In genomic region chr2:86533589-86533988, GRCh38 we compare ENCODE assay signal across 21 cellular contexts. TPM values are rescaled to one million over a fixed set of nuclear protein-coding genes. Genes with fewer than 3 reads are reported as not detected.
DNase-seq lines count a peak whose midpoint lies in the region; ATAC-seq, FAIRE-seq and TF ChIP-seq lines count a peak whose summit lies in the region.
"Had no signal": no experiment of that assay in that cellular context is flagged by ENCODE, and none has a peak within 500 bp of the region (broad histone marks: within the 10 kb centered on the region; RNA-seq: fewer than 3 reads in every experiment).

No MANE protein-coding gene starts in this region.

- H3K9me2 ChIP-seq in OCI-LY7 (ENCODE audit: insufficient read depth, low read length) = no peaks in the 10 kb centered on the region

- CTCF ChIA-PET in activated CD4-positive, alpha-beta T cell treated with anti-CD3 and anti-CD28 coated beads, Interleukin-2, amount 10 ng/mL, durations not matched to agents 7 days and 5 days (lab: Charles Lee) = no interaction called here
- CTCF ChIA-PET in A549 (lab: Yijun Ruan, JAX) = no interaction called here
- CTCF ChIA-PET in naive thymus-derived CD4-positive, alpha-beta T cell (lab: Charles Lee) = no interaction called here
- CTCF ChIA-PET in OCI-LY7 (lab: Charles Lee; ENCODE audit: unreplicated experiment) = no interaction called here

- no peaks in the 10 kb centered on the region for H3K79me2 ChIP-seq in OCI-LY7 (ENCODE audit: insufficient read depth, low read depth, low read length)

- H3K9me3 ChIP-seq in A549 (peaks cover 30% of the 10 kb centered on the region), OCI-LY7 (ENCODE audit: low read length) (no peaks in the 10 kb centered on the region)
- no peaks in the 10 kb centered on the region for H3K9me3 ChIP-seq in naive thymus-derived CD4-positive, alpha-beta T cell (ENCODE audit: control insufficient read depth in 2 of 3, low read length in 3 of 3)

- H3K4me3 ChIP-seq in A549 (no peak overlapping the region), OCI-LY7 (ENCODE audit: low read depth, low read length, poor library complexity, severe bottlenecking) (no peak overlapping the region)
- H3K4me3 ChIP-seq in naive thymus-derived CD4-positive, alpha-beta T cell (ENCODE audit: low read length) = no peak overlapping the region
- H3K4me3 ChIP-seq: BLaER1 treated with 17β-estradiol and CSF1 and Interleukin-3, amounts not matched to agents 10 nM and 100 nM had no signal

- H4K20me1 ChIP-seq in OCI-LY7 (ENCODE audit: insufficient read depth, low read length) = no peaks in the 10 kb centered on the region
- H4K20me1 ChIP-seq: BLaER1 treated with 17β-estradiol and CSF1 and Interleukin-3, amounts not matched to agents 10 nM and 100 nM had no signal

- FAIRE-seq in A549 (lab: Jason Lieb, UNC) = no peak
- FAIRE-seq: D721Med, G401.6, GM12891 had no signal

- TF ChIP-seq EP300 in A549 (IDR thresholded peaks at IDR 0.05) = no peak

- POLR2A ChIA-PET in activated CD4-positive, alpha-beta T cell treated with anti-CD3 and anti-CD28 coated beads, Interleukin-2, amount 10 ng/mL, durations not matched to agents 7 days and 5 days (lab: Charles Lee) = no interaction called here
- POLR2A ChIA-PET in A549 (lab: Yijun Ruan, JAX) = no interaction called here
- POLR2A ChIA-PET in naive thymus-derived CD4-positive, alpha-beta T cell (lab: Charles Lee) = interaction anchor here (1.4 kb wide), 1 partner anchor 92 kb away, joined by 3 read pairs; the partner anchor contains the start of gene KDM3A
- POLR2A ChIA-PET in OCI-LY7 (lab: Charles Lee) = no interaction called here

- no peak overlapping the region for H3K4me3 Mint-ChIP-seq in activated CD4-positive, alpha-beta T cell treated with anti-CD3 and anti-CD28 coated beads, Interleukin-2, amount 10 ng/mL, durations not matched to agents 7 days and 5 days
- no peak overlapping the region for H3K4me3 Mint-ChIP-seq in activated T-helper 17 cell treated with anti-CD3 and anti-CD28 coated beads, Interleukin-2, amount 50 U/mL, for 72 hours
- peak overlapping the region in 2 of 10 donors; percentile 47 to 51 for H3K4me3 Mint-ChIP-seq in naive thymus-derived CD4-positive, alpha-beta T cell
- H3K4me3 Mint-ChIP-seq: B cell; CD4-positive, alpha-beta T cell; CD8-positive, alpha-beta T cell had no signal

- H3K4me1 ChIP-seq in A549 = no peaks in the 10 kb centered on the region
- H3K4me1 ChIP-seq in naive thymus-derived CD4-positive, alpha-beta T cell (ENCODE audit: control insufficient read depth in 2 of 2, insufficient read depth in 2 of 2, low read length in 2 of 2) = peaks cover 0 to 20% of the 10 kb centered on the region in 2 donors
- H3K4me1 ChIP-seq in OCI-LY7 (ENCODE audit: insufficient read depth, low read length, poor library complexity, severe bottlenecking) = no peaks in the 10 kb centered on the region
- H3K4me1 ChIP-seq: BLaER1 treated with 17β-estradiol and CSF1 and Interleukin-3, amounts not matched to agents 10 nM and 100 nM; Caco-2 had no signal

- peaks cover 16% of the 10 kb centered on the region for H3K4me1 Mint-ChIP-seq in activated CD4-positive, alpha-beta T cell treated with anti-CD3 and anti-CD28 coated beads, Interleukin-2, amount 10 ng/mL, durations not matched to agents 7 days and 5 days
- peaks cover 13% of the 10 kb centered on the region for H3K4me1 Mint-ChIP-seq in activated T-helper 17 cell treated with anti-CD3 and anti-CD28 coated beads, Interleukin-2, amount 50 U/mL, for 72 hours
- peaks cover 7 to 60% (median 52%) of the 10 kb centered on the region in 7 donors for H3K4me1 Mint-ChIP-seq in naive thymus-derived CD4-positive, alpha-beta T cell

- intact Hi-C loops in naive thymus-derived CD4-positive, alpha-beta T cell (cut with micrococcal nuclease) = loop anchor here in 1 of 2 donors (2.0 to 10.0 kb wide), 2 partner anchors 19 to 51 kb away; no protein-coding TSS in a partner anchor
- intact Hi-C loops in OCI-LY7 (cut with micrococcal nuclease; ENCODE audit: unreplicated experiment) = no loop called here

- no peaks in the 10 kb centered on the region for H3K27me3 Mint-ChIP-seq in activated CD4-positive, alpha-beta T cell treated with anti-CD3 and anti-CD28 coated beads, Interleukin-2, amount 10 ng/mL, durations not matched to agents 7 days and 5 days
- H3K27me3 Mint-ChIP-seq in activated T-helper 17 cell treated with anti-CD3 and anti-CD28 coated beads, Interleukin-2, amount 50 U/mL, for 72 hours = no peaks in the 10 kb centered on the region
- H3K27me3 Mint-ChIP-seq in naive thymus-derived CD4-positive, alpha-beta T cell = no peaks in the 10 kb centered on the region
- H3K27me3 Mint-ChIP-seq: B cell; CD4-positive, alpha-beta T cell had no signal

- no peak overlapping the region for H2AFZ ChIP-seq in OCI-LY7 (ENCODE audit: low read length)

- no peak overlapping the region for H3K27ac ChIP-seq in A549
- H3K27ac ChIP-seq in naive thymus-derived CD4-positive, alpha-beta T cell (ENCODE audit: low read depth, low read length) = no peak overlapping the region
- no peak overlapping the region for H3K27ac ChIP-seq in OCI-LY7 (ENCODE audit: low read depth, low read length, poor library complexity, severe bottlenecking)
- H3K27ac ChIP-seq: 22Rv1; BLaER1 treated with 17β-estradiol and CSF1 and Interleukin-3, amounts not matched to agents 10 nM and 100 nM; C4-2B had no signal

- H3K27me3 ChIP-seq in naive thymus-derived CD4-positive, alpha-beta T cell (ENCODE audit: control insufficient read depth in 2 of 2, insufficient read depth in 2 of 2, low read length in 2 of 2) = no peaks in the 10 kb centered on the region
- H3K27me3 ChIP-seq: BLaER1 treated with 17β-estradiol and CSF1 and Interleukin-3, amounts not matched to agents 10 nM and 100 nM had no signal

- ATAC-seq in A549 = no peak
- no peak for ATAC-seq in activated T-helper 17 cell treated with anti-CD3 and anti-CD28 coated beads, Interleukin-2, amount 50 U/mL, for 72 hours (replicated peaks)
- no peak for ATAC-seq in naive thymus-derived CD4-positive, alpha-beta T cell
- ATAC-seq: CD8-positive, alpha-beta T cell had no signal

- TF ChIP-seq RAD21 in A549 (conservative IDR thresholded peaks at IDR 0.05 in 1 of 2, IDR thresholded peaks at IDR 0.05 in 1 of 2) = no peak

- no peak overlapping the region for H3K4me2 ChIP-seq in A549
- no peak overlapping the region for H3K4me2 ChIP-seq in OCI-LY7 (ENCODE audit: low read length)
- H3K4me2 ChIP-seq: BLaER1 treated with 17β-estradiol and CSF1 and Interleukin-3, amounts not matched to agents 10 nM and 100 nM had no signal

- TF ChIP-seq CTCF in A549 (IDR thresholded peaks at IDR 0.05) = no peak
- no peak for TF ChIP-seq CTCF in OCI-LY7 (conservative IDR thresholded peaks at IDR 0.05; ENCODE audit: low read length)

- peaks cover 45% of the 10 kb centered on the region for H3K36me3 Mint-ChIP-seq in activated CD4-positive, alpha-beta T cell treated with anti-CD3 and anti-CD28 coated beads, Interleukin-2, amount 10 ng/mL, durations not matched to agents 7 days and 5 days (ENCODE audit: low read depth)
- H3K36me3 Mint-ChIP-seq in activated T-helper 17 cell treated with anti-CD3 and anti-CD28 coated beads, Interleukin-2, amount 50 U/mL, for 72 hours (ENCODE audit: low read depth) = peaks cover 8% of the 10 kb centered on the region
- H3K36me3 Mint-ChIP-seq in naive thymus-derived CD4-positive, alpha-beta T cell = peaks cover 15 to 57% (median 38%) of the 10 kb centered on the region in 5 donors

- BruUV-seq in OCI-LY7 (replicated peaks; lab: Mats Ljungman, UMichigan) = no TSS peak

- DNase-seq in activated CD4-positive, alpha-beta T cell treated with anti-CD3 and anti-CD28 coated beads, Interleukin-2, amount 10 ng/mL, durations not matched to agents 7 days and 5 days = no peak
- no peak for DNase-seq in activated CD4-positive, alpha-beta T cell treated with anti-CD3 and anti-CD28 coated beads, Interleukin-2, amount 50 U/mL, for 48 hours
- DNase-seq in A549 (ENCODE audit: low read depth in 1 of 2, low spot score in 1 of 2) (no peak), OCI-LY7 (ENCODE audit: low spot score) (no peak), NCI-H2081 (lab: John Stamatoyannopoulos, UW) (no peak)
- no peak for DNase-seq in naive thymus-derived CD4-positive, alpha-beta T cell
- DNase-seq: ACHN; Caco-2; Calu3; CD4-positive, alpha-beta T cell; CD8-positive, alpha-beta T cell; DMS79 treated with DMSO at 0.1 percent for 48 hours; GF-D8 had no signal

- 92% methylated on average over 3 of the region's 3 CpGs for WGBS in A549 (ENCODE audit: missing lambda C conversion rate)

- H3K36me3 ChIP-seq in naive thymus-derived CD4-positive, alpha-beta T cell (ENCODE audit: control insufficient read depth in 2 of 3, insufficient read depth in 3 of 3, low read length in 3 of 3) = peaks cover 0 to 2% (median 0%) of the 10 kb centered on the region in 3 experiments
- no peaks in the 10 kb centered on the region for H3K36me3 ChIP-seq in OCI-LY7 (ENCODE audit: insufficient read depth, low read length)

- no peak for TF ChIP-seq POLR2A in A549 (IDR thresholded peaks at IDR 0.05; ENCODE audit: low read length)

- peak overlapping the region; percentile 23 for H3K27ac Mint-ChIP-seq in activated CD4-positive, alpha-beta T cell treated with anti-CD3 and anti-CD28 coated beads, Interleukin-2, amount 10 ng/mL, durations not matched to agents 7 days and 5 days
- H3K27ac Mint-ChIP-seq in activated T-helper 17 cell treated with anti-CD3 and anti-CD28 coated beads, Interleukin-2, amount 50 U/mL, for 72 hours = peak overlapping the region; percentile 37
- peak overlapping the region in 5 of 9 donors; percentile 48 to 84 (median 57) for H3K27ac Mint-ChIP-seq in naive thymus-derived CD4-positive, alpha-beta T cell
- H3K27ac Mint-ChIP-seq: B cell; CD4-positive, alpha-beta T cell; CD8-positive, alpha-beta T cell had no signal

- H3K9me3 Mint-ChIP-seq in activated CD4-positive, alpha-beta T cell treated with anti-CD3 and anti-CD28 coated beads, Interleukin-2, amount 10 ng/mL, durations not matched to agents 7 days and 5 days = peaks cover 47% of the 10 kb centered on the region
- H3K9me3 Mint-ChIP-seq in activated T-helper 17 cell treated with anti-CD3 and anti-CD28 coated beads, Interleukin-2, amount 50 U/mL, for 72 hours = peaks cover 5% of the 10 kb centered on the region
- H3K9me3 Mint-ChIP-seq in naive thymus-derived CD4-positive, alpha-beta T cell = peaks cover 5 to 39% (median 19%) of the 10 kb centered on the region in 11 donors

RNA-seq across cellular contexts. Expression of gene CHMP3, which starts 29.7 kb away (rescaled TPM):
- total RNA-seq in activated CD4-positive, alpha-beta T cell treated with anti-CD3 and anti-CD28 coated beads, Interleukin-2, amount 10 ng/mL, durations not matched to agents 7 days and 5 days = 10 to 100 TPM; 50.2 to 50.7 TPM
- polyA plus RNA-seq in A549 (2011; rRNA removed) = 175 and 246 TPM in 2 replicates
- polyA plus RNA-seq in A549 (2012; cell fraction: cytosol; rRNA removed) = 60.1 and 66.2 TPM in 2 replicates
- polyA plus RNA-seq in A549 (2012; cell fraction: nucleus; rRNA removed) = 14.5 and 21.6 TPM in 2 replicates
- 108 to 109 TPM (median 108 TPM) in 3 replicates for polyA plus RNA-seq in A549 (2017; fragmentation: RNase III; extraction: RNeasy Plus Mini Kit Qiagen cat#74134 plus additional on column Dnase treatment)
- 58.5 and 73.4 TPM in 2 replicates for polyA minus RNA-seq in A549 (2011; rRNA and poly(A)+ RNA removed)
- 10 to 100 TPM; 27.9 to 40.1 TPM for total RNA-seq in activated T-helper 17 cell treated with anti-CD3 and anti-CD28 coated beads, Interleukin-2, amount 50 U/mL, for 72 hours
- 100 to 1,000 TPM in 2 of 5 experiments, 10 to 100 TPM in 3; 39.9 to 103 (median 71.4) TPM for total RNA-seq in naive thymus-derived CD4-positive, alpha-beta T cell
- 10 to 100 TPM; 90.1 to 99.1 TPM for polyA plus RNA-seq in naive thymus-derived CD4-positive, alpha-beta T cell
- total RNA-seq in OCI-LY7 (2014; rRNA removed; shearing (Covaris generic)) = 8.5 and 12.8 TPM in 2 replicates
- 23.0 and 27.2 TPM in 2 replicates for total RNA-seq in OCI-LY7 (2022)
